23 cellular contexts compared by ENCODE assay signal in the genomic region with DNA sequence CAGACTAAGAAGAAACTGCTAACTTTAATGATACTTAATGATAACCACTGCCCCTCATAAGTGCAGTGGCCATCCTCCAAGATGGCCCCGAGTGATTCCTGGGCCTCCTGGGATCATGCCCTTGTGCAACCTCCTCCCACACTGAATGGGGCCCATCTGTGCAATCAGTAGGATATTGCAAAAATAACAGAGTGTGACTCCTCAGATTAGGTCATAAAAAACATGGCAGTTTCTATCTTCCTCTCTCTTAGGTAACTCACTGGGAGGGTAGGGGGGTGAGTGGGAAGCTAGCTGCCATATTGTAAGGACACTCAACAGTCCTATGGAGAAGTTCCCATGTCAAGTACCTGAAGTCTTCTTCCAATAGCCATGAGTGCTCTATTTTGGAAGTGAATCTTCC.
"Had no signal": no experiment of that assay in that cellular context is flagged by ENCODE, and none has a peak within 500 bp of the region (broad histone marks: within the 10 kb centered on the region; RNA-seq: fewer than 3 reads in every experiment).

No MANE protein-coding gene starts in this region.

- H2AFZ ChIP-seq: hepatocyte had no signal

- H3K27ac ChIP-seq: adrenal gland, esophagus muscularis mucosa, foreskin keratinocyte, hepatocyte, ovary, psoas muscle, skin epidermis, tibial nerve, vagina had no signal

- ATAC-seq: activated naive CD4-positive, alpha-beta T cell treated with anti-CD3 and anti-CD28 coated beads, Interleukin-2, amount 50 U/mL, for 72 hours; foreskin keratinocyte; left cardiac atrium; naive thymus-derived CD4-positive, alpha-beta T cell; psoas muscle; right cardiac atrium had no signal

- H3K9me3 ChIP-seq: adrenal gland, ovary, psoas muscle, vagina had no signal

- DNase-seq: activated B cell treated with CpG ODN at 0.5 μM for 24 hours; activated CD4-positive, alpha-beta memory T cell treated with anti-CD3 and anti-CD28 coated beads for 36 hours; activated CD4-positive, alpha-beta T cell treated with anti-CD3 and anti-CD28 coated beads for 4 hours; activated gamma-delta T cell treated with Interleukin-2 at 50 U/mL for 16 hours; activated T-cell treated with anti-CD3 and anti-CD28 coated beads for 4 hours; adrenal gland; dermis blood vessel endothelial cell; effector memory CD4-positive, alpha-beta T cell; foreskin keratinocyte; left cardiac atrium; mesendoderm; naive thymus-derived CD4-positive, alpha-beta T cell; ovary; psoas muscle; right cardiac atrium; stimulated activated CD4-positive, alpha-beta T cell treated with anti-CD3 and anti-CD28 coated beads, Interleukin-15, amount 100 ng/mL, for 24 hours; stimulated activated CD4-positive, alpha-beta T cell treated with anti-CD3 and anti-CD28 coated beads, Interleukin-2, amount 100 ng/mL, for 48 hours had no signal

- H3K79me2 ChIP-seq: hepatocyte had no signal

- H3K4me3 ChIP-seq: adrenal gland, esophagus muscularis mucosa, hepatocyte, ovary, psoas muscle, skin epidermis, tibial nerve, vagina had no signal

- H3K36me3 ChIP-seq: adrenal gland, esophagus muscularis mucosa, ovary, tibial nerve, vagina had no signal

- H3K4me1 ChIP-seq: adrenal gland, psoas muscle, tibial nerve, vagina had no signal

- H3K27me3 ChIP-seq: adrenal gland, esophagus muscularis mucosa, hepatocyte, ovary, tibial nerve, vagina had no signal

- H3K4me2 ChIP-seq: hepatocyte had no signal
